ENCODE assay signal across 15 cellular contexts in genomic region chr7:79770053-79770452, GRCh38.
DNase-seq lines count a peak whose midpoint lies in the region; ATAC-seq, FAIRE-seq and TF ChIP-seq lines count a peak whose summit lies in the region.
"Had no signal": no experiment of that assay in that cellular context is flagged by ENCODE, and none has a peak within 500 bp of the region (broad histone marks: within the 10 kb centered on the region; RNA-seq: fewer than 3 reads in every experiment).

No MANE protein-coding gene starts in this region.

- no peaks in the 10 kb centered on the region for H3K79me2 ChIP-seq in trophoblast cell (ENCODE audit: control insufficient read depth, insufficient read depth, low read length, poor library complexity)

- no peak overlapping the region for H3K14ac ChIP-seq in trophoblast cell (ENCODE audit: low read length)

- H3K27ac ChIP-seq in brain microvascular endothelial cell: no peak overlapping the region
- no peak overlapping the region for H3K27ac ChIP-seq in thyroid gland
- no peak overlapping the region for H3K27ac ChIP-seq in trophoblast cell (ENCODE audit: low read depth, low read length)

- H3K4me2 ChIP-seq in trophoblast cell (ENCODE audit: low read length): no peak overlapping the region

- TF ChIP-seq CTCF in AG10803 (conservative IDR thresholded peaks at IDR 0.05; ENCODE audit: low read length) (no peak), brain microvascular endothelial cell (IDR thresholded peaks at IDR 0.05; ENCODE audit: low read depth, low read length, missing control alignments) (no peak), thyroid gland (IDR thresholded peaks at IDR 0.05) (no peak)

- TF ChIP-seq POLR2A in thyroid gland (IDR thresholded peaks at IDR 0.05): no peak

- H2AFZ ChIP-seq in trophoblast cell (ENCODE audit: insufficient read depth, low read length, poor library complexity): no peak overlapping the region

- no peak overlapping the region for H4K12ac ChIP-seq in trophoblast cell (ENCODE audit: low read depth, low read length)

- no peak overlapping the region for H3K23ac ChIP-seq in trophoblast cell (ENCODE audit: low read length)

- DNase-seq in AG10803 (ENCODE audit: low read depth) (peak; percentile 6), MV-4-11 (lab: John Stamatoyannopoulos, UW) (peak; percentile 35), left colon (no peak), brain microvascular endothelial cell (no peak), CD1c-positive myeloid dendritic cell (ENCODE audit: extremely low spot score) (no peak), thyroid gland (no peak), trophoblast cell (no peak)
- DNase-seq: HCEC 1CT, NCI-H1436 treated with DMSO at 0.1 percent for 48 hours, NCI-H446, RPMI8226 had no signal

- no peak overlapping the region for H2BK120ac ChIP-seq in trophoblast cell (ENCODE audit: insufficient read depth, low read length, poor library complexity)

- no peak overlapping the region for H3K9ac ChIP-seq in trophoblast cell (ENCODE audit: low read length)

- intact Hi-C loops in left colon (cut with DNase I, micrococcal nuclease): no loop called here
- intact Hi-C loops in thyroid gland (cut with DNase I): no loop called here

- in situ Hi-C loops in brain microvascular endothelial cell (cut with HindIII; ENCODE audit: low pct_ligation_motif_present, low sequenced_read_pairs): no loop called here

- H2BK12ac ChIP-seq in trophoblast cell (ENCODE audit: low read length): no peak overlapping the region

- H4K91ac ChIP-seq in trophoblast cell (ENCODE audit: low read depth, low read length): no peak overlapping the region

- no peak overlapping the region for H3K4ac ChIP-seq in trophoblast cell (ENCODE audit: low read depth, low read length)

- 79 to 80% methylated on average over 2 of the region's 2 CpGs for WGBS in thyroid gland, 2 donors
- no CpG with 5 or more reads among the region's 2 CpGs for WGBS in trophoblast cell (ENCODE audit: extremely low coverage, insufficient coverage, insufficient read length)

- H3K79me1 ChIP-seq in trophoblast cell (ENCODE audit: low read length): no peaks in the 10 kb centered on the region

- no peak overlapping the region for H2AK5ac ChIP-seq in trophoblast cell (ENCODE audit: low read length)

- H3K4me3 ChIP-seq in AG10803 (ENCODE audit: low read length) (no peak overlapping the region), brain microvascular endothelial cell (ENCODE audit: low read depth, low read length) (no peak overlapping the region), thyroid gland (replicated peaks in 1 of 3) (no peak overlapping the region), trophoblast cell (ENCODE audit: low read depth, low read length) (no peak overlapping the region)
- H3K4me3 ChIP-seq: GM12878 had no signal

- no peak overlapping the region for H2BK5ac ChIP-seq in trophoblast cell (ENCODE audit: low read depth, low read length, poor library complexity)

- H3K27me3 ChIP-seq in brain microvascular endothelial cell (replicated peaks) (no peaks in the 10 kb centered on the region), thyroid gland (no peaks in the 10 kb centered on the region), trophoblast cell (ENCODE audit: insufficient read depth, low read length) (no peaks in the 10 kb centered on the region)

- no peaks in the 10 kb centered on the region for H3K4me1 ChIP-seq in thyroid gland
- H3K4me1 ChIP-seq in trophoblast cell (ENCODE audit: control insufficient read depth in 1 of 2, insufficient read depth in 2 of 2, low read length in 2 of 2): no peaks in the 10 kb centered on the region

- H3K36me3 ChIP-seq in brain microvascular endothelial cell (replicated peaks) (no peaks in the 10 kb centered on the region), thyroid gland (no peaks in the 10 kb centered on the region), trophoblast cell (ENCODE audit: control insufficient read depth in 1 of 2, insufficient read depth in 2 of 2, low read length in 2 of 2) (no peaks in the 10 kb centered on the region)

- peak; percentile 21 for FAIRE-seq in colon (lab: Jason Lieb, UNC)
- FAIRE-seq: A204.1, GM12878, GM19239 had no signal

- ATAC-seq in left colon: peak; percentile 79
- ATAC-seq: GM12878 had no signal

- no peak overlapping the region for H3K18ac ChIP-seq in trophoblast cell (ENCODE audit: low read length)

- no peak overlapping the region for H4K8ac ChIP-seq in trophoblast cell (ENCODE audit: low read depth, low read length)

- H3K9me3 ChIP-seq in thyroid gland (no peaks in the 10 kb centered on the region), trophoblast cell (ENCODE audit: insufficient read depth, low read depth, low read length) (no peaks in the 10 kb centered on the region)

Comparison
In these comparisons a context has a peak if more than half of its experiments do, and no peak if none do; other contexts are left out.
1. DNase-seq: peak in AG10803 (single experiment) and MV-4-11 (single experiment); none in left colon (0 of 2), brain microvascular endothelial cell (single experiment), CD1c-positive myeloid dendritic cell (single experiment), thyroid gland (0 of 2) and trophoblast cell (0 of 2).